In genomic region chr12:52238916-52239649, GRCh38 we compare ENCODE assay signal across 23 cellular contexts. TPM values are rescaled to one million over a fixed set of nuclear protein-coding genes. Genes with fewer than 3 reads are reported as not detected.
A peak's percentile ranks its signal among the peaks of the same experiment; 100 is the strongest.
DNase-seq lines count a peak whose midpoint lies in the region; ATAC-seq, FAIRE-seq and TF ChIP-seq lines count a peak whose summit lies in the region.
"Had no signal": no experiment of that assay in that cellular context is flagged by ENCODE, and none has a peak within 500 bp of the region (broad histone marks: within the 10 kb centered on the region; RNA-seq: fewer than 3 reads in every experiment).

No MANE protein-coding gene starts in this region.

- DNase-seq in A549 (ENCODE audit: low read depth in 1 of 2, low spot score in 1 of 2) = peak in 1 of 2 experiments; percentile 53
- DNase-seq in RWPE2 (ENCODE audit: low spot score) = no peak
- DNase-seq in lower lobe of right lung = no peak
- no peak for DNase-seq in activated CD8-positive, alpha-beta memory T cell treated with anti-CD3 and anti-CD28 coated beads, Interleukin-2, amount 50 U/mL, for 48 hours
- no peak for DNase-seq in SHP77 (lab: John Stamatoyannopoulos, UW)
- DNase-seq in activated gamma-delta T cell (lab: John Stamatoyannopoulos, UW) = no peak
- DNase-seq: activated CD4-positive, alpha-beta memory T cell treated with anti-CD3 and anti-CD28 coated beads for 36 hours; activated CD4-positive, CD25-positive, alpha-beta regulatory T cell; activated naive CD4-positive, alpha-beta T cell; activated T-cell treated with anti-CD3 and anti-CD28 coated beads for 4 hours; amniotic stem cell; BE2C; kidney glomerular epithelial cell; NCI-H526; RPMI8226; upper lobe of left lung had no signal

- H3K4me2 ChIP-seq in A549 = peak overlapping the region; percentile 99
- H3K4me2 ChIP-seq: KMS-11 had no signal

- 59% methylated on average over 7 of the region's 7 CpGs for WGBS in A549 (ENCODE audit: missing lambda C conversion rate)

- H3K27me3 ChIP-seq in RWPE2 (ENCODE audit: insufficient read depth, poor library complexity, severe bottlenecking) (no peaks in the 10 kb centered on the region), lower lobe of right lung (ENCODE audit: low read depth) (peaks cover 2% of the 10 kb centered on the region)
- H3K27me3 ChIP-seq: BE2C, upper lobe of left lung had no signal

- no peak for ATAC-seq in A549
- ATAC-seq in RWPE2 (ENCODE audit: low read depth) = no peak
- ATAC-seq in lower lobe of right lung = peak; percentile 4 to 6
- ATAC-seq: SK-N-SH treated with all-trans-retinoic acid at 6 μM for 48 hours had no signal

- intact Hi-C loops in lower lobe of right lung (cut with DNase I) = no loop called here

- H3K9me3 ChIP-seq in A549 (no peaks in the 10 kb centered on the region), RWPE2 (ENCODE audit: severe bottlenecking) (no peaks in the 10 kb centered on the region), lower lobe of right lung (no peaks in the 10 kb centered on the region)
- H3K9me3 ChIP-seq: BE2C, right atrium auricular region, upper lobe of left lung had no signal

- peaks cover 88% of the 10 kb centered on the region for H3K4me1 ChIP-seq in A549
- peaks cover 73% of the 10 kb centered on the region for H3K4me1 ChIP-seq in RWPE2 (ENCODE audit: insufficient read depth, poor library complexity, severe bottlenecking)
- H3K4me1 ChIP-seq in lower lobe of right lung = peaks cover 32% of the 10 kb centered on the region

- TF ChIP-seq EP300 in A549 (IDR thresholded peaks at IDR 0.05) = no peak

- TF ChIP-seq CTCF in A549 (IDR thresholded peaks at IDR 0.05) (no peak), RWPE2 (IDR thresholded peaks at IDR 0.05; ENCODE audit: poor library complexity, severe bottlenecking) (no peak), lower lobe of right lung (IDR thresholded peaks at IDR 0.05) (no peak)

- no peak for TF ChIP-seq POLR2A in A549 (IDR thresholded peaks at IDR 0.05; ENCODE audit: low read length)

- H3K36me3 ChIP-seq in RWPE2 (ENCODE audit: low read depth) = peaks cover 96% of the 10 kb centered on the region
- H3K36me3 ChIP-seq in lower lobe of right lung = peaks cover 10% of the 10 kb centered on the region
- H3K36me3 ChIP-seq: BE2C, right atrium auricular region had no signal

- H3K27ac ChIP-seq in A549 = peak overlapping the region; percentile 97
- peak overlapping the region; percentile 99 for H3K27ac ChIP-seq in RWPE2 (ENCODE audit: poor library complexity, severe bottlenecking)
- H3K27ac ChIP-seq in lower lobe of right lung = peak overlapping the region; percentile 49
- H3K27ac ChIP-seq: KMS-11, right atrium auricular region had no signal

- TF ChIP-seq RAD21 in A549 (conservative IDR thresholded peaks at IDR 0.05 in 1 of 2, IDR thresholded peaks at IDR 0.05 in 1 of 2) = no peak

- H3K4me3 ChIP-seq in A549 = peak overlapping the region; percentile 93
- H3K4me3 ChIP-seq in RWPE2 (ENCODE audit: severe bottlenecking) = no peak overlapping the region
- H3K4me3 ChIP-seq in lower lobe of right lung = no peak overlapping the region
- H3K4me3 ChIP-seq: right atrium auricular region, upper lobe of left lung had no signal

- POLR2A ChIA-PET in A549 (lab: Yijun Ruan, JAX) = interaction anchor here (2.3 to 7.4 kb wide), 4 partner anchors 12 to 47 kb away, joined by 9 to 54 read pairs (median 13); partner anchors contain the start of gene KRT80

- CTCF ChIA-PET in A549 (lab: Yijun Ruan, JAX) = interaction anchor here (1.0 to 13.1 kb wide), 12 partner anchors 8 to 641 kb away, joined by 3 to 182 read pairs (median 8); no protein-coding TSS in a partner anchor

- no peak for FAIRE-seq in A549 (lab: Jason Lieb, UNC)
- FAIRE-seq: GM12891 had no signal

TF ChIP-seq in A549, 52 proteins besides CTCF, POLR2A, EP300 and RAD21:
- TF ChIP-seq JUN (IDR thresholded peaks at IDR 0.05) (peak in 1 of 2 experiments; percentile 10; a peak in 2 of 5 replicates), CEBPB (IDR thresholded peaks at IDR 0.05) (0 out of 4 replicates have a peak, but pooled peaks of 1 of the 2 experiments have one; percentile 4), HOXA7 (CRISPR knock-in tag; IDR thresholded peaks at IDR 0.05) (peak; percentile 77; the same call in 1 of the 2 replicates), MAFK (IDR thresholded peaks at IDR 0.05; ENCODE audit: partially characterized antibody) (peak; percentile 84), KDM1A (IDR thresholded peaks at IDR 0.05; ENCODE audit: low read depth) (no peak), GATA3 (IDR thresholded peaks at IDR 0.05; ENCODE audit: borderline replicate concordance) (peak; percentile 14; the same call in 1 of the 2 replicates), E2F6 (IDR thresholded peaks at IDR 0.05; ENCODE audit: borderline replicate concordance, low read depth) (no peak)

RNA-seq across cellular contexts. Expression of gene KRT7, which starts 6.0 kb away (rescaled TPM):
- 2,033 and 2,623 TPM in 2 replicates for polyA plus RNA-seq in A549 (2011; rRNA removed)
- polyA plus RNA-seq in A549 (2012; cell fraction: cytosol; rRNA removed) = 5,680 and 6,103 TPM in 2 replicates
- polyA plus RNA-seq in A549 (2012; cell fraction: nucleus; rRNA removed) = 6,979 and 9,418 TPM in 2 replicates
- polyA plus RNA-seq in A549 (2017; fragmentation: RNase III; extraction: RNeasy Plus Mini Kit Qiagen cat#74134 plus additional on column Dnase treatment) = 3,055 to 3,652 TPM (median 3,189 TPM) in 3 replicates
- 2,472 and 2,922 TPM in 2 replicates for polyA minus RNA-seq in A549 (2011; rRNA and poly(A)+ RNA removed)
- 257 TPM for total RNA-seq in lower lobe of right lung

RNA-seq across cellular contexts. Expression of gene KRT86, which starts 35.4 kb away (rescaled TPM):
- polyA plus RNA-seq in A549 (2011; rRNA removed) = 23.5 and 43.0 TPM in 2 replicates
- 10.6 and 13.1 TPM in 2 replicates for polyA plus RNA-seq in A549 (2012; cell fraction: cytosol; rRNA removed)
- 73.1 and 148 TPM in 2 replicates for polyA plus RNA-seq in A549 (2012; cell fraction: nucleus; rRNA removed)
- polyA plus RNA-seq in A549 (2017; fragmentation: RNase III; extraction: RNeasy Plus Mini Kit Qiagen cat#74134 plus additional on column Dnase treatment) = 331 to 441 TPM (median 378 TPM) in 3 replicates
- 4.4 and 5.3 TPM in 2 replicates for polyA minus RNA-seq in A549 (2011; rRNA and poly(A)+ RNA removed)
- total RNA-seq in lower lobe of right lung = 0.74 TPM
- total RNA-seq: A673, glomerular endothelial cell, right atrium auricular region had no signal

RNA-seq across cellular contexts. Expression of gene KRT80, which starts 47.3 kb away (rescaled TPM):
- polyA plus RNA-seq in A549 (2011; rRNA removed) (59.8 and 63.1 TPM in 2 replicates), A549 (2017; fragmentation: RNase III; extraction: RNeasy Plus Mini Kit Qiagen cat#74134 plus additional on column Dnase treatment) (38.3 to 56.4 TPM (median 46.0 TPM) in 3 replicates)
- polyA plus RNA-seq in A549 (2012; cell fraction: cytosol; rRNA removed) = 62.9 and 86.5 TPM in 2 replicates
- polyA plus RNA-seq in A549 (2012; cell fraction: nucleus; rRNA removed) = 87.4 and 102 TPM in 2 replicates
- polyA minus RNA-seq in A549 (2011; rRNA and poly(A)+ RNA removed) = 76.5 and 77.5 TPM in 2 replicates
- 3.0 TPM for total RNA-seq in lower lobe of right lung
- total RNA-seq: activated CD4-positive, alpha-beta memory T cell treated with anti-CD3 and anti-CD28 coated beads for 36 hours had no signal

RNA-seq across cellular contexts. Expression of gene KRT81, which starts 52.3 kb away (rescaled TPM):
- polyA plus RNA-seq in A549 (2011; rRNA removed) (1,799 and 1,935 TPM in 2 replicates), A549 (2017; fragmentation: RNase III; extraction: RNeasy Plus Mini Kit Qiagen cat#74134 plus additional on column Dnase treatment) (3,419 to 3,643 TPM (median 3,445 TPM) in 3 replicates)
- 4,307 and 4,853 TPM in 2 replicates for polyA plus RNA-seq in A549 (2012; cell fraction: cytosol; rRNA removed)
- 4,173 and 4,472 TPM in 2 replicates for polyA plus RNA-seq in A549 (2012; cell fraction: nucleus; rRNA removed)
- 632 and 835 TPM in 2 replicates for polyA minus RNA-seq in A549 (2011; rRNA and poly(A)+ RNA removed)
- total RNA-seq in lower lobe of right lung = not detected
- total RNA-seq: activated CD4-positive, alpha-beta memory T cell treated with anti-CD3 and anti-CD28 coated beads for 36 hours; fibroblast of lung; glomerular endothelial cell; right atrium auricular region had no signal
- polyA plus RNA-seq: fibroblast of lung had no signal

Comparison
In these comparisons a context has a peak if more than half of its experiments do, and no peak if none do; other contexts are left out.
1. ATAC-seq: peak in lower lobe of right lung (2 of 2); none in A549 (0 of 2) and RWPE2 (single experiment).
2. H3K27ac ChIP-seq: peak in every context shown above with its lines; median percentile 99 in RWPE2; 97 in A549; 49 in lower lobe of right lung.